In the genomic region with DNA sequence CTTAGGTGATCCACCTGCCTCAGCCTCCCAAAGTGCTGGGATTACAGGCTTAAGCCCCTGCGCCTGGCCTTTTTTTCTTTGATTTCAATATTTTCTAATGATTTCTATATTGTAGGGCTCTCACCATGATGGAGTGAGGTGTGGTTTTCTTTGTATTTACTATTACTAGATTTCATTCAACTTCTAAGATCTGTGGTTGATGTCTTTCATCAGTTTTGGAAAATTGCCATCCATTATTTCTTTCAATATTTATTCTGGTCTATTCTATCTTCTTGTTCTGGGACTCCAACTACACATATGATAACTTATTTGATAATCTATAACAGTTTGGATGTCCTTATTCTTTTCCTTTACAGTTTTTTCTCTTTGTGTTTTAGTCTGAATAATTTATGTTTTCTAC, we compare ENCODE assay signal across 2 cellular contexts.
TF ChIP-seq lines count a peak whose summit lies in the region.

No MANE protein-coding gene starts in this region.

TF ChIP-seq in HEK293, 187 proteins besides CTCF, POLR2A, EP300 and RAD21 (continued from another document):
- TF ChIP-seq TSHZ1 (tag by site-specific recombination; IDR thresholded peaks at IDR 0.05; ENCODE audit: borderline replicate concordance): no peak
- TF ChIP-seq TCF7L2 (IDR thresholded peaks at IDR 0.05; ENCODE audit: borderline replicate concordance, low read depth, low read length): no peak

TF ChIP-seq in K562, 482 proteins besides CTCF, POLR2A, EP300 and RAD21 (continued from another document):
- TF ChIP-seq HMBOX1 (IDR thresholded peaks at IDR 0.05): no peak
